In genomic region chr16:89052824-89053724, GRCh38 we compare ENCODE assay signal across 8 cellular contexts. TPM values are rescaled to one million over a fixed set of nuclear protein-coding genes. Genes with fewer than 3 reads are reported as not detected.
DNase-seq lines count a peak whose midpoint lies in the region; ATAC-seq and TF ChIP-seq lines count a peak whose summit lies in the region.

No MANE protein-coding gene starts in this region.

- H3K36me3 Mint-ChIP-seq in natural killer cell treated with Interleukin-12 subunit alpha and Interleukin-12 subunit beta and Interleukin-15 and Interleukin-18, amount 100 ng/mL, for 72 hours, result no peaks in the 10 kb centered on the region

- DNase-seq in NCI-H510A treated with DMSO at 0.1 percent for 48 hours (lab: John Stamatoyannopoulos, UW) (peak; percentile 5), NCI-H510A (lab: John Stamatoyannopoulos, UW) (no peak), NCI-H2196 treated with DMSO at 0.1 percent for 48 hours (lab: John Stamatoyannopoulos, UW; ENCODE audit: unreplicated experiment) (peak; percentile 42), amygdala (lab: John Stamatoyannopoulos, UW) (peak in 43 of 56 donors; percentile 8 to 74 (median 41))
- DNase-seq in natural killer cell treated with Interleukin-12 subunit alpha and Interleukin-12 subunit beta and Interleukin-15 and Interleukin-18, amount 100 ng/mL, for 72 hours (ENCODE audit: low spot score), result no peak

- peak in 1 of 2 donors; percentile 31 for ATAC-seq in natural killer cell treated with Interleukin-12 subunit alpha and Interleukin-12 subunit beta and Interleukin-15 and Interleukin-18, amount 100 ng/mL, for 72 hours
- ATAC-seq in HG02852 (IDR thresholded peaks at IDR 0.05; ENCODE audit: unreplicated experiment), result no peak
- no peak for ATAC-seq in GM18505 (IDR thresholded peaks at IDR 0.05; ENCODE audit: unreplicated experiment)
- no peak for ATAC-seq in HG03175 (IDR thresholded peaks at IDR 0.05; ENCODE audit: unreplicated experiment)

- H3K27me3 Mint-ChIP-seq in natural killer cell treated with Interleukin-12 subunit alpha and Interleukin-12 subunit beta and Interleukin-15 and Interleukin-18, amount 100 ng/mL, for 72 hours, result peaks cover 0 to 5% of the 10 kb centered on the region in 2 donors

- H3K4me3 Mint-ChIP-seq in natural killer cell treated with Interleukin-12 subunit alpha and Interleukin-12 subunit beta and Interleukin-15 and Interleukin-18, amount 100 ng/mL, for 72 hours, result peak overlapping the region; percentile 61

- peaks cover 0 to 5% of the 10 kb centered on the region in 2 donors for H3K4me1 Mint-ChIP-seq in natural killer cell treated with Interleukin-12 subunit alpha and Interleukin-12 subunit beta and Interleukin-15 and Interleukin-18, amount 100 ng/mL, for 72 hours (ENCODE audit: low read depth in 2 of 2)

- no peak for TF ChIP-seq POLR2A in GM18505 (IDR thresholded peaks at IDR 0.05; ENCODE audit: borderline replicate concordance, extremely low read depth, insufficient read depth, insufficient read length)

- H3K9me3 Mint-ChIP-seq in natural killer cell treated with Interleukin-12 subunit alpha and Interleukin-12 subunit beta and Interleukin-15 and Interleukin-18, amount 100 ng/mL, for 72 hours, result no peaks in the 10 kb centered on the region

- H3K27ac Mint-ChIP-seq in natural killer cell treated with Interleukin-12 subunit alpha and Interleukin-12 subunit beta and Interleukin-15 and Interleukin-18, amount 100 ng/mL, for 72 hours, result peak overlapping the region in 1 of 2 donors; percentile 55

RNA-seq across cellular contexts. Expression of gene ACSF3, which starts 40.6 kb away (rescaled TPM):
- total RNA-seq in natural killer cell treated with Interleukin-12 subunit alpha and Interleukin-12 subunit beta and Interleukin-15 and Interleukin-18, amount 100 ng/mL, for 72 hours, result 100 to 1,000 TPM in 1 of 2 donors, 10 to 100 TPM in 1; 52.3 to 125 TPM

Comparison
In these comparisons a context has a peak if more than half of its experiments do, and no peak if none do; other contexts are left out.
1. DNase-seq: peak in NCI-H510A treated with DMSO at 0.1 percent for 48 hours (single experiment), NCI-H2196 treated with DMSO at 0.1 percent for 48 hours (single experiment) and amygdala (43 of 56); none in NCI-H510A (single experiment) and natural killer cell treated with Interleukin-12 subunit alpha and Interleukin-12 subunit beta and Interleukin-15 and Interleukin-18, amount 100 ng/mL, for 72 hours (single experiment).